In the genomic region with DNA sequence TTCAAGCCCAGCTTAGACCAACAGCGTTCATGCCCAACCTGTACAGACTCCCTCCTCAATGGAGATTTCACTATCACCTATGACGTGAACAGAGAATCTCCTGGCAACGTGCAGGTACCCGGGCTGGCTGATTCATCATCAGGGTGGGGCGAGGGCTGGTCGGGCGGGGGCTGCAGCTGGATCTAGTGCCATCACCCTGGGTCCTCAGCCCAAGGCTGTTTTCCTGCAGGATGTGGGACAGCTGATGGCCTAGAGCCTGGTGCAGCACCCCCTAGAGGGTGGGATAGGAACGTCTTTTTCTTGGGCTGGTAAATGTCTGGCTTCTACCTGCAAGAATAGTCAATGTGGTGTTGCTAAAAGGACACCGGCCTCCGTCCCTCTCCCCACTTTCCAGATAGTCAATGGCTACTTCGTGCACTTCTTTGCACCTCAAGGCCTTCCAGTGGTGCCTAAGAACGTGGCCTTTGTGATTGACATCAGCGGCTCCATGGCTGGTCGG, we compare ENCODE assay signal across 9 cellular contexts. TPM values are rescaled to one million over a fixed set of nuclear protein-coding genes. Genes with fewer than 3 reads are reported as not detected.
DNase-seq lines count a peak whose midpoint lies in the region; ATAC-seq and TF ChIP-seq lines count a peak whose summit lies in the region.
"Had no signal": no experiment of that assay in that cellular context is flagged by ENCODE, and none has a peak within 500 bp of the region (broad histone marks: within the 10 kb centered on the region; RNA-seq: fewer than 3 reads in every experiment).

No MANE protein-coding gene starts in this region.

- no peak overlapping the region for H3K27ac ChIP-seq in esophagus squamous epithelium

- H3K9me3 ChIP-seq in NT2/D1 (ENCODE audit: insufficient read depth, low read length) = no peaks in the 10 kb centered on the region
- no peaks in the 10 kb centered on the region for H3K9me3 ChIP-seq in esophagus squamous epithelium

- H3K36me3 ChIP-seq in NT2/D1 (ENCODE audit: insufficient read depth, insufficient read length, low read length) (no peaks in the 10 kb centered on the region), esophagus squamous epithelium (no peaks in the 10 kb centered on the region)

- H3K27me3 ChIP-seq in NT2/D1 (ENCODE audit: insufficient read depth, insufficient read length) (no peaks in the 10 kb centered on the region), esophagus squamous epithelium (no peaks in the 10 kb centered on the region)

- H3K4me1 Mint-ChIP-seq in activated T-cell treated with anti-CD3 and anti-CD28 coated beads, Interleukin-2, amount 50 U/mL, for 24 hours (ENCODE audit: low read depth) = no peaks in the 10 kb centered on the region
- H3K4me1 Mint-ChIP-seq in stimulated activated naive CD8-positive, alpha-beta T cell treated with anti-CD3 and anti-CD28 coated beads, Interleukin-15, amount 100 ng/mL, for 72 hours = no peaks in the 10 kb centered on the region

- H3K4me3 Mint-ChIP-seq in activated T-cell treated with anti-CD3 and anti-CD28 coated beads, Interleukin-2, amount 50 U/mL, for 24 hours = no peak overlapping the region
- no peak overlapping the region for H3K4me3 Mint-ChIP-seq in stimulated activated naive CD8-positive, alpha-beta T cell treated with anti-CD3 and anti-CD28 coated beads, Interleukin-15, amount 100 ng/mL, for 72 hours

- no peaks in the 10 kb centered on the region for H3K27me3 Mint-ChIP-seq in activated T-cell treated with anti-CD3 and anti-CD28 coated beads, Interleukin-2, amount 50 U/mL, for 24 hours
- no peaks in the 10 kb centered on the region for H3K27me3 Mint-ChIP-seq in stimulated activated naive CD8-positive, alpha-beta T cell treated with anti-CD3 and anti-CD28 coated beads, Interleukin-15, amount 100 ng/mL, for 72 hours

- no peak for TF ChIP-seq POLR2A in esophagus squamous epithelium (IDR thresholded peaks at IDR 0.05)

- peak in 4 of 6 experiments; percentile 9 to 49 (median 28) for TF ChIP-seq CTCF in esophagus squamous epithelium (IDR thresholded peaks at IDR 0.05)

- DNase-seq in activated T-cell treated with anti-CD3 and anti-CD28 coated beads, Interleukin-2, amount 50 U/mL, for 24 hours = peak; percentile 34
- DNase-seq in activated T-cell treated with anti-CD3 and anti-CD28 coated beads, Interleukin-2, amount 50 U/mL, for 1 hour = no peak
- DNase-seq in NT2/D1 (ENCODE audit: low read depth, low spot score) (peak; percentile 38), esophagus squamous epithelium (lab: John Stamatoyannopoulos, UW) (no peak), occipital lobe (lab: John Stamatoyannopoulos, UW) (no peak)
- DNase-seq in stimulated activated naive CD8-positive, alpha-beta T cell treated with anti-CD3 and anti-CD28 coated beads, Interleukin-15, amount 100 ng/mL, for 72 hours = peak; percentile 5 to 28
- no peak for DNase-seq in stimulated activated naive CD4-positive, alpha-beta T cell (lab: John Stamatoyannopoulos, UW)

- intact Hi-C loops in esophagus squamous epithelium (cut with DNase I) = no loop called here

- H3K27ac Mint-ChIP-seq in activated T-cell treated with anti-CD3 and anti-CD28 coated beads, Interleukin-2, amount 50 U/mL, for 24 hours = no peak overlapping the region
- peak overlapping the region in 1 of 2 donors; percentile 42 for H3K27ac Mint-ChIP-seq in stimulated activated naive CD8-positive, alpha-beta T cell treated with anti-CD3 and anti-CD28 coated beads, Interleukin-15, amount 100 ng/mL, for 72 hours

- peaks cover 8% of the 10 kb centered on the region for H3K4me1 ChIP-seq in NT2/D1 (ENCODE audit: insufficient read depth, insufficient read length)
- peaks cover 0 to under 1% (median 0%) of the 10 kb centered on the region in 3 donors for H3K4me1 ChIP-seq in esophagus squamous epithelium

- H3K4me3 ChIP-seq in NT2/D1 (ENCODE audit: insufficient read length, low read depth) (no peak overlapping the region), esophagus squamous epithelium (no peak overlapping the region)

- H3K36me3 Mint-ChIP-seq in activated T-cell treated with anti-CD3 and anti-CD28 coated beads, Interleukin-2, amount 50 U/mL, for 24 hours (ENCODE audit: low read depth) = no peaks in the 10 kb centered on the region

- H3K9me3 Mint-ChIP-seq in activated T-cell treated with anti-CD3 and anti-CD28 coated beads, Interleukin-2, amount 50 U/mL, for 24 hours = no peaks in the 10 kb centered on the region
- H3K9me3 Mint-ChIP-seq in stimulated activated naive CD8-positive, alpha-beta T cell treated with anti-CD3 and anti-CD28 coated beads, Interleukin-15, amount 100 ng/mL, for 72 hours = no peaks in the 10 kb centered on the region

- 42 to 58% methylated on average over 5 to 10 of the region's 14 CpGs for WGBS in esophagus squamous epithelium, 2 donors

- peak; percentile 32 for ATAC-seq in stimulated activated naive CD8-positive, alpha-beta T cell treated with anti-CD3 and anti-CD28 coated beads, Interleukin-15, amount 100 ng/mL, for 72 hours
- ATAC-seq in HG03565 (IDR thresholded peaks at IDR 0.05; ENCODE audit: unreplicated experiment) = no peak

- no peak overlapping the region for H3K9ac ChIP-seq in NT2/D1 (ENCODE audit: insufficient read length, low read depth)

RNA-seq across cellular contexts. Expression of a gene that starts 4.4 kb away (rescaled TPM):
- 1 to 10 TPM in 2 of 4 donors, under 1 TPM in 1, not detected in 1; 0.26 to 3.7 (median 1.3) TPM for total RNA-seq in esophagus squamous epithelium
- total RNA-seq in occipital lobe = 0.16 TPM
- total RNA-seq: pulmonary artery endothelial cell had no signal

RNA-seq across cellular contexts. Expression of a gene that starts 21.6 kb away (rescaled TPM):
- not detected for total RNA-seq in esophagus squamous epithelium
- 0.94 TPM for total RNA-seq in occipital lobe
- total RNA-seq: pulmonary artery endothelial cell had no signal

RNA-seq across cellular contexts. Expression of a gene that starts 28.3 kb away (rescaled TPM):
- total RNA-seq in esophagus squamous epithelium (10 to 100 TPM in 3 of 4 donors, 1 to 10 TPM in 1; 8.0 to 16.6 (median 14.6) TPM), occipital lobe (46.0 TPM)

RNA-seq across cellular contexts. Expression of a gene that starts 31.4 kb away (rescaled TPM):
- total RNA-seq in esophagus squamous epithelium = 1 to 10 TPM in 3 of 4 donors, under 1 TPM in 1; 0.22 to 2.3 (median 1.5) TPM
- total RNA-seq in occipital lobe = 2.8 TPM

RNA-seq across cellular contexts. Expression of a gene that starts 35.8 kb away (rescaled TPM):
- total RNA-seq in esophagus squamous epithelium = 10 to 100 TPM in 1 of 4 donors, 1 to 10 TPM in 2, not detected in 1; 4.2 to 15.7 (median 5.7) TPM
- total RNA-seq in occipital lobe = not detected
- total RNA-seq: pulmonary artery endothelial cell had no signal

Comparison
In these comparisons a context has a peak if more than half of its experiments do, and no peak if none do; other contexts are left out.
1. DNase-seq: peak in activated T-cell treated with anti-CD3 and anti-CD28 coated beads, Interleukin-2, amount 50 U/mL, for 24 hours (single experiment), NT2/D1 (single experiment) and stimulated activated naive CD8-positive, alpha-beta T cell treated with anti-CD3 and anti-CD28 coated beads, Interleukin-15, amount 100 ng/mL, for 72 hours (2 of 2); none in activated T-cell treated with anti-CD3 and anti-CD28 coated beads, Interleukin-2, amount 50 U/mL, for 1 hour (single experiment), esophagus squamous epithelium (single experiment), stimulated activated naive CD4-positive, alpha-beta T cell (0 of 6) and occipital lobe (single experiment).